In the genomic region with DNA sequence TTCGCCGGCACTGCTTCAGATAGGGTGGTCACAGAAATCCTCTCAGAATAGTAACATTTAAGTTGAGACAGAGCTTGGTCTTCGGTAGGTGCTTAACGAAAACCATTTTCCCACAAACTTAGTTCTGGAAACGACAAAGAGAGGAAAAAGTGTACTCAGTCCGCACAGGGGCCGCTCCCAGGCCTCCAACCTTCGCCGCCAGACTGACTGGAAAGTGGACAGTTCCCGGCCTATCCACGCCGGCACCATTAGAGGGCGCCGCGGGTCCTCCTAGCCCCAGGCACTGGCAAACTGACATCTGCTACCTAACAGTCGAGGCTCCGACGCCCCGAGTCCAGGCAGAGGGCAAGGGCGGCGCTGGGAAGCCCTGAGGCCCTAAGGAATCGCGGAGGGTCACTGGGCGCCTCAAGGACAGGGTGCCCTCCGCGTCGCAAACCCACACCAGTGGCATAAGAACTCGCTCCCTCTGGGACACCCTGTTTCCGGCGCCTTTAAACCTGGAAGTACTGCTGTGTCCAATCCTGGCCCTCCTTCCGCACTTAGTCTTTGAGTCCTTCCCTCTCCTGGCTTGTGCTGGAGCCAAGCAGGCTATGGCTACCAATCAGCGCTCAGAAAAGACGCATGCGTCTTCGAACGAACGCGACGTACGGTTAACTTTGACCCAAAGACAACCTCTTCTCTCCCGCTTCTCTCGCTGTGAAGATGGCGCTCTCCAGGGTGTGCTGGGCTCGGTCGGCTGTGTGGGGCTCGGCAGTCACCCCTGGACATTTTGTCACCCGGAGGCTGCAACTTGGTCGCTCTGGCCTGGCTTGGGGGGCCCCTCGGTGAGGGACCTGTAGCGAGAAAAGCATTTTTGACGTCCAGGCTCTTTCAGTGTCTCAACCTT, we compare ENCODE assay signal across 8 cellular contexts. TPM values are rescaled to one million over a fixed set of nuclear protein-coding genes. Genes with fewer than 3 reads are reported as not detected.
DNase-seq lines count a peak whose midpoint lies in the region; ATAC-seq and TF ChIP-seq lines count a peak whose summit lies in the region.

Gene LETMD1 (plus strand): TSS at position 673 of the 886 bp plus-strand sequence. CDS start 30 bp downstream, at position 703.

- in situ Hi-C loops in IMR-90 (cut with MboI; ENCODE audit: low sequenced_read_pairs), result no loop called here

- peak within 1 kb of the TSS; percentile 82 for H2AK5ac ChIP-seq in IMR-90 (ENCODE audit: low read depth, low read length)

- TF ChIP-seq RAD21 in IMR-90 (IDR thresholded peaks at IDR 0.05; ENCODE audit: low read length), result peak; percentile 80

- peaks cover 20% of the 10 kb centered on the region for H3K79me2 ChIP-seq in OCI-LY7 (ENCODE audit: insufficient read depth, low read depth, low read length)

- peak within 1 kb of the TSS; percentile 88 for H2AK9ac ChIP-seq in IMR-90 (replicated peaks; ENCODE audit: low read depth, low read length, poor library complexity)

- H3K4me1 ChIP-seq in IMR-90 (ENCODE audit: control insufficient read depth, insufficient read depth, low read length) (no peaks in the 10 kb centered on the region; the same call in 1 of the 2 replicates), OCI-LY7 (ENCODE audit: insufficient read depth, low read length, poor library complexity, severe bottlenecking) (peaks cover 17% of the 10 kb centered on the region)

- intact Hi-C loops in IMR-90 (cut with micrococcal nuclease) (loop anchor here (2.0 kb wide), 2 partner anchors 283 to 293 kb away; partner anchors contain the start of gene ATF1), OCI-LY7 (cut with micrococcal nuclease; ENCODE audit: unreplicated experiment) (loop anchor here (1.0 to 5.0 kb wide), 6 partner anchors 35 to 293 kb away; partner anchors contain the start of genes CSRNP2, DAZAP2 and POU6F1)

- H3K4me2 ChIP-seq in IMR-90 (ENCODE audit: low read depth, low read length), result peak within 1 kb of the TSS; percentile 97
- H3K4me2 ChIP-seq in OCI-LY7 (ENCODE audit: low read length), result peak within 1 kb of the TSS; percentile 95

- WGBS in IMR-90 (ENCODE audit: extremely low coverage in 2 of 2, insufficient read length in 1 of 2), 2 experiments, result 1% methylated on average over 30 of the region's 51 CpGs; no CpG with 5 or more reads in 1 of the 2 experiments

- H3K79me1 ChIP-seq in IMR-90 (ENCODE audit: low read depth in 1 of 2, low read length in 2 of 2), result peaks cover 17 to 20% of the 10 kb centered on the region in 2 experiments

- peak within 1 kb of the TSS; percentile 96 for H3K14ac ChIP-seq in IMR-90 (replicated peaks; ENCODE audit: low read depth, low read length)

- POLR2A ChIA-PET in IMR-90 (lab: Charles Lee; ENCODE audit: unreplicated experiment), result no interaction called here
- POLR2A ChIA-PET in OCI-LY7 (lab: Charles Lee), result interaction anchor here (0.5 to 1.4 kb wide), 9 partner anchors 9 to 303 kb away, joined by 3 to 7 read pairs (median 4); partner anchors contain the start of genes CSRNP2 and SLC11A2

- peak within 1 kb of the TSS; percentile 88 for H3K4ac ChIP-seq in IMR-90 (ENCODE audit: low read depth, low read length)

- peak within 1 kb of the TSS; percentile 93 for H3K23ac ChIP-seq in IMR-90 (ENCODE audit: low read depth, low read length)

- H2BK5ac ChIP-seq in IMR-90 (ENCODE audit: low read depth, low read length, poor library complexity, severe bottlenecking), result peak within 1 kb of the TSS; percentile 88

- dilution Hi-C loops in IMR-90 (cut with HindIII; ENCODE audit: low sequenced_read_pairs, unreplicated experiment), result no loop called here

- H2AFZ ChIP-seq in IMR-90 (replicated peaks; ENCODE audit: low read length, poor library complexity) (peak within 1 kb of the TSS; percentile 99), OCI-LY7 (ENCODE audit: low read length) (peak within 1 kb of the TSS; percentile 63)

- H3K9me3 ChIP-seq in IMR-90 (ENCODE audit: control insufficient read depth, insufficient read depth, low read length) (no peaks in the 10 kb centered on the region), OCI-LY7 (ENCODE audit: low read length) (no peaks in the 10 kb centered on the region)

- H3K9me2 ChIP-seq in OCI-LY7 (ENCODE audit: insufficient read depth, low read length), result no peaks in the 10 kb centered on the region

- peak within 1 kb of the TSS; percentile 88 for H4K5ac ChIP-seq in IMR-90 (ENCODE audit: low read depth, low read length)

- no peaks in the 10 kb centered on the region for H3K27me3 ChIP-seq in IMR-90 (ENCODE audit: control insufficient read depth, insufficient read depth, low read length)

- peak; percentile 44; the same call in 1 of the 2 replicates for TF ChIP-seq POLR2A in IMR-90 (IDR thresholded peaks at IDR 0.05; ENCODE audit: low read depth, low read length)

- ATAC-seq in GM21528 (IDR thresholded peaks at IDR 0.05; ENCODE audit: low FRiP score, unreplicated experiment), result peak; percentile 95
- peak; percentile 99 for ATAC-seq in IMR-90 (ENCODE audit: low read depth)

- H3K56ac ChIP-seq in IMR-90 (ENCODE audit: extremely low read depth, insufficient read depth, low read length), result peak within 1 kb of the TSS; percentile 82

- H4K91ac ChIP-seq in IMR-90 (ENCODE audit: insufficient read depth, low read depth, low read length), result peak within 1 kb of the TSS; percentile 90

- peak within 1 kb of the TSS; percentile 86 for H3K9ac ChIP-seq in IMR-90 (ENCODE audit: low read depth, low read length)

- H4K8ac ChIP-seq in IMR-90 (ENCODE audit: low read depth in 2 of 2, low read length in 2 of 2), result peak within 1 kb of the TSS; percentile 87 to 94

- no peaks in the 10 kb centered on the region for H3K36me3 ChIP-seq in IMR-90 (ENCODE audit: control insufficient read depth, insufficient read depth, low read length)
- H3K36me3 ChIP-seq in OCI-LY7 (ENCODE audit: insufficient read depth, low read length), result peaks cover 25% of the 10 kb centered on the region

- no peak within 1 kb of the TSS; the same call in 2 of the 3 replicates for H2BK15ac ChIP-seq in IMR-90 (ENCODE audit: low read depth, low read length)

- H3K27ac ChIP-seq in IMR-90 (ENCODE audit: insufficient read depth, low read length) (peak within 1 kb of the TSS; percentile 92), OCI-LY7 (ENCODE audit: low read depth, low read length, poor library complexity, severe bottlenecking) (peak within 1 kb of the TSS; percentile 64)

- BruUV-seq in IMR-90 (replicated peaks; lab: Mats Ljungman, UMichigan), result no TSS peak
- TSS peak; percentile 96 for BruUV-seq in OCI-LY7 (replicated peaks; lab: Mats Ljungman, UMichigan)

- H2BK20ac ChIP-seq in IMR-90 (ENCODE audit: low read depth, low read length), result no peak within 1 kb of the TSS

- no peaks in the 10 kb centered on the region for H4K20me1 ChIP-seq in IMR-90 (ENCODE audit: insufficient read depth, low read length)
- no peaks in the 10 kb centered on the region for H4K20me1 ChIP-seq in OCI-LY7 (ENCODE audit: insufficient read depth, low read length)

- 0 out of 2 replicates have a peak, but pooled peaks cover 2% of the 10 kb centered on the region for H3K9me1 ChIP-seq in IMR-90 (ENCODE audit: insufficient read depth, low read length)

- CTCF ChIA-PET in IMR-90 (lab: Yijun Ruan, JAX) (interaction anchor here (0.6 kb wide), 1 partner anchor 10 kb away, joined by 3 read pairs; no protein-coding TSS in a partner anchor), OCI-LY7 (lab: Charles Lee; ENCODE audit: unreplicated experiment) (no interaction called here)

- H3K18ac ChIP-seq in IMR-90 (ENCODE audit: low read depth, low read length), result peak within 1 kb of the TSS; percentile 46; the same call in 1 of the 2 replicates

- peak within 1 kb of the TSS; percentile 67 for H3K4me3 ChIP-seq in IMR-90 (ENCODE audit: insufficient read depth, low read depth, low read length)
- H3K4me3 ChIP-seq in OCI-LY7 (ENCODE audit: low read depth, low read length, poor library complexity, severe bottlenecking), result peak within 1 kb of the TSS; percentile 83

- peak within 1 kb of the TSS; percentile 85 for H2BK120ac ChIP-seq in IMR-90 (ENCODE audit: low read depth, low read length)

- DNase-seq in DMS153 (lab: John Stamatoyannopoulos, UW) (peak; percentile 95), IMR-90 (peak; percentile 99), OCI-LY7 (ENCODE audit: low spot score) (peak; percentile 98), activated T-cell treated with anti-CD3 and anti-CD28 coated beads for 1 hour (ENCODE audit: low read depth) (peak; percentile 86), epidermal melanocyte (ENCODE audit: insufficient read length, low spot score) (peak; percentile 93), middle frontal gyrus (ENCODE audit: extremely low spot score, low spot score) (peak; percentile 96)
- DNase-seq in stimulated activated CD8-positive, alpha-beta memory T cell treated with anti-CD3 and anti-CD28 coated beads, Interleukin-2, amount 100 ng/mL, for 48 hours (ENCODE audit: low read depth in 2 of 2), result peak; percentile 77 to 79

- TF ChIP-seq CTCF in IMR-90 (conservative IDR thresholded peaks at IDR 0.05; ENCODE audit: low read depth, low read length) (peak; percentile 90), OCI-LY7 (conservative IDR thresholded peaks at IDR 0.05; ENCODE audit: low read length) (peak; percentile 96)

TF ChIP-seq in IMR-90, 13 proteins besides CTCF, POLR2A, EP300 and RAD21 (continues in another document):
- no peak for TF ChIP-seq RCOR1 (IDR thresholded peaks at IDR 0.05; ENCODE audit: insufficient replicate concordance, low read length)
- TF ChIP-seq CEBPB (IDR thresholded peaks at IDR 0.05; ENCODE audit: low read depth, low read length), result no peak
- TF ChIP-seq, protein P1, sequence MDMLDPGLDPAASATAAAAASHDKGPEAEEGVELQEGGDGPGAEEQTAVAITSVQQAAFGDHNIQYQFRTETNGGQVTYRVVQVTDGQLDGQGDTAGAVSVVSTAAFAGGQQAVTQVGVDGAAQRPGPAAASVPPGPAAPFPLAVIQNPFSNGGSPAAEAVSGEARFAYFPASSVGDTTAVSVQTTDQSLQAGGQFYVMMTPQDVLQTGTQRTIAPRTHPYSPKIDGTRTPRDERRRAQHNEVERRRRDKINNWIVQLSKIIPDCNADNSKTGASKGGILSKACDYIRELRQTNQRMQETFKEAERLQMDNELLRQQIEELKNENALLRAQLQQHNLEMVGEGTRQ (IDR thresholded peaks at IDR 0.05; ENCODE audit: low read depth, low read length), result no peak
- no peak for TF ChIP-seq CHD1 (IDR thresholded peaks at IDR 0.05; ENCODE audit: low read depth, low read length)
- TF ChIP-seq MAFK (IDR thresholded peaks at IDR 0.05; ENCODE audit: low read depth, low read length), result no peak
- no peak for TF ChIP-seq NFE2L2 (IDR thresholded peaks at IDR 0.05; ENCODE audit: low read depth, low read length)
- TF ChIP-seq MAZ (IDR thresholded peaks at IDR 0.05; ENCODE audit: borderline replicate concordance, low read depth, low read length), result peak; percentile 39; the same call in 1 of the 2 replicates

RNA-seq across cellular contexts. Expression of gene LETMD1, which starts in this region (rescaled TPM):
- total RNA-seq in IMR-90 (2012; rRNA removed) (16.7 and 27.6 TPM in 2 replicates), OCI-LY7 (2022) (103 and 114 TPM in 2 replicates)
- polyA plus RNA-seq in IMR-90 (2012; rRNA removed), result 27.0 and 40.1 TPM in 2 replicates
- polyA plus RNA-seq in IMR-90 (2012; cell fraction: cytosol; rRNA removed), result 19.7 and 28.3 TPM in 2 replicates
- 60.9 and 121 TPM in 2 replicates for polyA plus RNA-seq in IMR-90 (2012; cell fraction: nucleus; rRNA removed; ENCODE audit: low replicate concordance)
- total RNA-seq in OCI-LY7 (2014; rRNA removed; shearing (Covaris generic)), result 53.9 and 58.6 TPM in 2 replicates

Comparison
In these comparisons a context has a peak if more than half of its experiments do, and no peak if none do; other contexts are left out.
1. Peak in every context shown above with its lines: DNase-seq, ATAC-seq, H3K4me3 ChIP-seq and H3K27ac ChIP-seq.